9 cellular contexts compared by ENCODE assay signal in the genomic region with DNA sequence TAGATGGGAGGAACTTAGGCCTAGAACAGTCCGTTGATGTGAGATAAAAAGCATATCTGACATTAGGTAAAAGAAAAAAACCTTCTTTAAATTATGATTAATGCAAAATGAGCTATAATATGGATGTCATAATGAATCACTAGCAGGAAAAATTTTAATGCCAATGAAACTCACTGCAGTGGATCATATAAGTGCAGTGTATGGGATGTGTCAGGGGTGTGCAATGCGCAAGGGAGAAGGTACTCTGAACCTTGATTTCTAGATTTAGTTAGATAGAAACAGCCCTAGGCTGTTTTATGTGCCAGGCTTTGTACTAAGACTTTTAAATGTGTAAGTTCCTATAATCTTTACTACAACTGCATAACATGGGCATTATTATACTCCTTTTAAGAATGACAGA. TPM values are rescaled to one million over a fixed set of nuclear protein-coding genes. Genes with fewer than 3 reads are reported as not detected.
"Had no signal": no experiment of that assay in that cellular context is flagged by ENCODE, and none has a peak within 500 bp of the region (broad histone marks: within the 10 kb centered on the region; RNA-seq: fewer than 3 reads in every experiment).

No MANE protein-coding gene starts in this region.

- H3K4me3 Mint-ChIP-seq: GM23338, H9 had no signal

- DNase-seq: H9, HCEC 1CT, IMR-90 had no signal

- ATAC-seq: GM23338, K562 had no signal

- H3K4me3 ChIP-seq: GM23338, K562 had no signal

- H3K4me2 ChIP-seq: GM23338 had no signal

- H2AFZ ChIP-seq: GM23338 had no signal

- FAIRE-seq: H1, H54, HTR-8/SVneo, K562 had no signal

- H3K27ac Mint-ChIP-seq: GM23338, H9 had no signal

- H3K9me3 Mint-ChIP-seq: GM23338, H9 had no signal

RNA-seq across cellular contexts. Expression of a gene that starts 50.4 kb away (rescaled TPM):
- total RNA-seq: HT-29, IMR-90, K562 had no signal
- polyA plus RNA-seq: IMR-90, K562 had no signal
